ENCODE assay signal across 9 cellular contexts in the genomic region with DNA sequence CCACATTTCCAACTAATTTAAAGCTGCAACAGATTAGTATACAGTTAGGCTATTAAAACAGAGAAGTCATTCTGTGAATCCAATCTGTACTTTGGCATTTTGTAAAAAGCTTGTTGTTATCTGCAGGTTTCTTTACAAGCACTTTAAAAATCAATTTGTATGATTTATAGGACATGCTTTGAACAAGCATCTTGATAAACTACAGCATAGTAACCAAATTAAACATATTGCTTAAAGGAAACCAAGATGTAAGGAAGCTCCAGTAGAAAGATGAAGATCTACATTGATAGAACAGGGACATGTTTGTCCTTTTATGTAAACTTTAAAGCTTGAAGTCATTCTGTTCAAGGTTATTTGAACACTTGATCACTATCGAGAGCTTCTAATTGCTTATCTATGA.
"Had no signal": no experiment of that assay in that cellular context is flagged by ENCODE, and none has a peak within 500 bp of the region (broad histone marks: within the 10 kb centered on the region; RNA-seq: fewer than 3 reads in every experiment).

No MANE protein-coding gene starts in this region.

- H3K4me3 ChIP-seq: GM23338, HAP-1 had no signal

- H2AFZ ChIP-seq: GM23338 had no signal

- H3K9me3 ChIP-seq: HAP-1 had no signal

- H3K36me3 Mint-ChIP-seq: IgD-negative memory B cell had no signal

- H3K27me3 Mint-ChIP-seq: IgD-negative memory B cell had no signal

- H3K9me3 Mint-ChIP-seq: GM23338, HFFc6 had no signal

- H3K4me3 Mint-ChIP-seq: GM23338, HFFc6, IgD-negative memory B cell had no signal

- H3K4me2 ChIP-seq: GM23338 had no signal

- DNase-seq: HFFc6, KBM-7 had no signal

- FAIRE-seq: H1, H54, HepG2 had no signal

- H3K36me3 ChIP-seq: HAP-1 had no signal

- H3K4me1 Mint-ChIP-seq: GM23338 had no signal

- H3K27ac ChIP-seq: HL-60 had no signal

- H3K4me1 ChIP-seq: HAP-1 had no signal

- H3K27ac Mint-ChIP-seq: GM23338, HFFc6, IgD-negative memory B cell had no signal
